8 cellular contexts compared by ENCODE assay signal in the genomic region with DNA sequence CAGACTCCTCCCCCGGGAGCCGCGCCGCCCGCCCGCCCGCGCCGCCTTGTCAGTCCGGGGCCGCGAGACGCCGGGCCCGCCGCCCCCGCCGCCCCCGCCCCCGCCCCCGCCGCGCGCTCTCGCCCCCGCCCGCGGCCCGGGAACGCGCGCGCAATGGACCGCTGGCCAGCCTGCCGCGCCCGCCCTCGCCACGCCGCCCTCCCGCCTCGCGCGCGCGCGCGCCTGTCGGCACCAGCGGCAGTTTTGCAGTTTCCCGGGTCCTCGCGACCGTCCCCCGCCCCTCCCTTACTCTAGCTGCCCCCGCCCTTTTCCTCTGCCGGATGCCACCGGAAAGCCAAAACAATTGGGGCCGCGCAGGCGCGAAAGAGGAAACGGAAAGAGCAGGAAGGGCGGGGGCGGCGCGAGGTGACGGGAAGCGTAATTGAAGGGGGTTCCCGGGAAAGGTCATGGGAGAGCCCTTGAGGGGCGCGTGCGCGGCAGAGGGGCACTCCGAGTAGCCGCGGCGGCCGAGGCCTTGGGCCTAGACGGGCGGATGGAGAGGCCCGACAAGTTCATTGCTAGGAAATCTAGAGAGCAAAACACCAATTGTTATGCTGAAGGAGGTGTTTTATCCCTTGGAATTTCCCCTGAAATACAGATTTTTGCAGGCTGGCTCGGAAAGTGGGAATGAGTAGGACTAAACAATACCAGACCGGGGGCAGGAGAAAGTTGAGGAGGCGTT. TPM values are rescaled to one million over a fixed set of nuclear protein-coding genes. Genes with fewer than 3 reads are reported as not detected.
A peak's percentile ranks its signal among the peaks of the same experiment; 100 is the strongest.
DNase-seq lines count a peak whose midpoint lies in the region; ATAC-seq and TF ChIP-seq lines count a peak whose summit lies in the region.

No MANE protein-coding gene starts in this region.

- H3K27me3 Mint-ChIP-seq in dendritic cell treated with granulocyte-macrophage colony-stimulating factor and Interleukin-4, amounts not matched to agents 40 ng/mL and 50 ng/mL, for 4 days = no peaks in the 10 kb centered on the region

- H3K27me3 ChIP-seq in liver (ENCODE audit: control insufficient read depth in 4 of 4, insufficient read depth in 4 of 4, low read length in 3 of 4) = no peaks in the 10 kb centered on the region

- no peak for TF ChIP-seq CTCF in C4-2B (conservative IDR thresholded peaks at IDR 0.05)
- no peak for TF ChIP-seq CTCF in liver (IDR thresholded peaks at IDR 0.05; ENCODE audit: low read depth, low read length, missing input control)

- no peaks in the 10 kb centered on the region for H3K36me3 ChIP-seq in liver (ENCODE audit: control insufficient read depth in 4 of 4, insufficient read depth in 3 of 4, low read depth in 1 of 4, low read length in 3 of 4)

- H3K27ac Mint-ChIP-seq in dendritic cell treated with granulocyte-macrophage colony-stimulating factor and Interleukin-4, amounts not matched to agents 40 ng/mL and 50 ng/mL, for 4 days = peak overlapping the region; percentile 100

- H3K9me3 Mint-ChIP-seq in dendritic cell treated with granulocyte-macrophage colony-stimulating factor and Interleukin-4, amounts not matched to agents 40 ng/mL and 50 ng/mL, for 4 days = no peaks in the 10 kb centered on the region

- peak; percentile 45 for ATAC-seq in GM19372 (IDR thresholded peaks at IDR 0.05; ENCODE audit: low read depth, unreplicated experiment)
- ATAC-seq in HG03521 (IDR thresholded peaks at IDR 0.05; ENCODE audit: unreplicated experiment) = peak; percentile 47

- peak overlapping the region; percentile 76 to 95 (median 87) for H3K4me3 ChIP-seq in liver (ENCODE audit: low read depth in 1 of 3, low read length in 3 of 3)

- intact Hi-C loops in dendritic cell treated with granulocyte-macrophage colony-stimulating factor and Interleukin-4, amounts not matched to agents 40 ng/mL and 50 ng/mL, for 4 days (cut with micrococcal nuclease) = loop anchor here (1.0 to 5.0 kb wide), 4 partner anchors 13 to 400 kb away; a partner anchor contains a TSS

- H3K27ac ChIP-seq in C4-2B (peak overlapping the region; percentile 90), liver (ENCODE audit: low read depth in 1 of 2, low read length in 2 of 2) (peak overlapping the region; percentile 97 to 98)

- under 1% methylated on average over 85 of the region's 85 CpGs for WGBS in liver

- TF ChIP-seq RAD21 in liver (IDR thresholded peaks at IDR 0.05) = peak; percentile 14 to 17

- H3K36me3 Mint-ChIP-seq in dendritic cell treated with granulocyte-macrophage colony-stimulating factor and Interleukin-4, amounts not matched to agents 40 ng/mL and 50 ng/mL, for 4 days (ENCODE audit: low read depth) = peaks cover 25% of the 10 kb centered on the region

- no peaks in the 10 kb centered on the region for H3K9me3 ChIP-seq in liver (ENCODE audit: control insufficient read depth in 4 of 4, low read length in 3 of 4)

- peak overlapping the region; percentile 88 for H3K4me3 Mint-ChIP-seq in dendritic cell treated with granulocyte-macrophage colony-stimulating factor and Interleukin-4, amounts not matched to agents 40 ng/mL and 50 ng/mL, for 4 days

- H3K4me1 Mint-ChIP-seq in dendritic cell treated with granulocyte-macrophage colony-stimulating factor and Interleukin-4, amounts not matched to agents 40 ng/mL and 50 ng/mL, for 4 days (ENCODE audit: low read depth) = peaks cover 48% of the 10 kb centered on the region

- peak overlapping the region; percentile 83 to 89 for H3K9ac ChIP-seq in liver (ENCODE audit: low read depth in 1 of 2, low read length in 2 of 2)

- DNase-seq in NCI-H69 (lab: John Stamatoyannopoulos, UW) = peak; percentile 99
- peak; percentile 95 to 98 for DNase-seq in activated CD4-positive, alpha-beta T cell treated with anti-CD3 and anti-CD28 coated beads, Interleukin-2, amount 50 U/mL, for 24 hours (ENCODE audit: low read depth in 1 of 2, low spot score in 1 of 2)
- DNase-seq in stimulated activated CD4-positive, alpha-beta T cell treated with anti-CD3 and anti-CD28 coated beads, Interleukin-4, amount 100 ng/mL, for 24 hours = peak; percentile 98

- peaks cover 4 to 24% (median 9%) of the 10 kb centered on the region in 4 donors for H3K4me1 ChIP-seq in liver (ENCODE audit: control insufficient read depth in 4 of 4, insufficient read depth in 4 of 4, low read length in 3 of 4)

TF ChIP-seq in liver, 16 proteins besides CTCF, POLR2A, EP300 and RAD21:
- TF ChIP-seq SP1 (IDR thresholded peaks at IDR 0.05) (peak; percentile 57), NR2F2 (IDR thresholded peaks at IDR 0.05) (peak; percentile 82), RXRA (IDR thresholded peaks at IDR 0.05) (peak; percentile 36 to 65), JUND (IDR thresholded peaks at IDR 0.05) (no peak), HNF4G (IDR thresholded peaks at IDR 0.05) (no peak), HNF4A (conservative IDR thresholded peaks at IDR 0.05) (peak in 1 of 2 donors; percentile 28), EGR1 (IDR thresholded peaks at IDR 0.05; ENCODE audit: low read depth in 2 of 2) (peak; percentile 96 to 98), GABPA (IDR thresholded peaks at IDR 0.05 in 1 of 2, conservative IDR thresholded peaks at IDR 0.05 in 1 of 2) (peak; percentile 60 to 89), FOXA1 (IDR thresholded peaks at IDR 0.05) (no peak), TAF1 (conservative IDR thresholded peaks at IDR 0.05) (peak; percentile 22), YY1 (IDR thresholded peaks at IDR 0.05) (peak; percentile 41), FOXA2 (IDR thresholded peaks at IDR 0.05) (no peak)
- TF ChIP-seq, protein P1, sequence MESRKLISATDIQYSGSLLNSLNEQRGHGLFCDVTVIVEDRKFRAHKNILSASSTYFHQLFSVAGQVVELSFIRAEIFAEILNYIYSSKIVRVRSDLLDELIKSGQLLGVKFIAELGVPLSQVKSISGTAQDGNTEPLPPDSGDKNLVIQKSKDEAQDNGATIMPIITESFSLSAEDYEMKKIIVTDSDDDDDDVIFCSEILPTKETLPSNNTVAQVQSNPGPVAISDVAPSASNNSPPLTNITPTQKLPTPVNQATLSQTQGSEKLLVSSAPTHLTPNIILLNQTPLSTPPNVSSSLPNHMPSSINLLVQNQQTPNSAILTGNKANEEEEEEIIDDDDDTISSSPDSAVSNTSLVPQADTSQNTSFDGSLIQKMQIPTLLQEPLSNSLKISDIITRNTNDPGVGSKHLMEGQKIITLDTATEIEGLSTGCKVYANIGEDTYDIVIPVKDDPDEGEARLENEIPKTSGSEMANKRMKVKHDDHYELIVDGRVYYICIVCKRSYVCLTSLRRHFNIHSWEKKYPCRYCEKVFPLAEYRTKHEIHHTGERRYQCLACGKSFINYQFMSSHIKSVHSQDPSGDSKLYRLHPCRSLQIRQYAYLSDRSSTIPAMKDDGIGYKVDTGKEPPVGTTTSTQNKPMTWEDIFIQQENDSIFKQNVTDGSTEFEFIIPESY (IDR thresholded peaks at IDR 0.05) = peak; percentile 37
- TF ChIP-seq, protein P2, sequence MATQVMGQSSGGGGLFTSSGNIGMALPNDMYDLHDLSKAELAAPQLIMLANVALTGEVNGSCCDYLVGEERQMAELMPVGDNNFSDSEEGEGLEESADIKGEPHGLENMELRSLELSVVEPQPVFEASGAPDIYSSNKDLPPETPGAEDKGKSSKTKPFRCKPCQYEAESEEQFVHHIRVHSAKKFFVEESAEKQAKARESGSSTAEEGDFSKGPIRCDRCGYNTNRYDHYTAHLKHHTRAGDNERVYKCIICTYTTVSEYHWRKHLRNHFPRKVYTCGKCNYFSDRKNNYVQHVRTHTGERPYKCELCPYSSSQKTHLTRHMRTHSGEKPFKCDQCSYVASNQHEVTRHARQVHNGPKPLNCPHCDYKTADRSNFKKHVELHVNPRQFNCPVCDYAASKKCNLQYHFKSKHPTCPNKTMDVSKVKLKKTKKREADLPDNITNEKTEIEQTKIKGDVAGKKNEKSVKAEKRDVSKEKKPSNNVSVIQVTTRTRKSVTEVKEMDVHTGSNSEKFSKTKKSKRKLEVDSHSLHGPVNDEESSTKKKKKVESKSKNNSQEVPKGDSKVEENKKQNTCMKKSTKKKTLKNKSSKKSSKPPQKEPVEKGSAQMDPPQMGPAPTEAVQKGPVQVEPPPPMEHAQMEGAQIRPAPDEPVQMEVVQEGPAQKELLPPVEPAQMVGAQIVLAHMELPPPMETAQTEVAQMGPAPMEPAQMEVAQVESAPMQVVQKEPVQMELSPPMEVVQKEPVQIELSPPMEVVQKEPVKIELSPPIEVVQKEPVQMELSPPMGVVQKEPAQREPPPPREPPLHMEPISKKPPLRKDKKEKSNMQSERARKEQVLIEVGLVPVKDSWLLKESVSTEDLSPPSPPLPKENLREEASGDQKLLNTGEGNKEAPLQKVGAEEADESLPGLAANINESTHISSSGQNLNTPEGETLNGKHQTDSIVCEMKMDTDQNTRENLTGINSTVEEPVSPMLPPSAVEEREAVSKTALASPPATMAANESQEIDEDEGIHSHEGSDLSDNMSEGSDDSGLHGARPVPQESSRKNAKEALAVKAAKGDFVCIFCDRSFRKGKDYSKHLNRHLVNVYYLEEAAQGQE (IDR thresholded peaks at IDR 0.05) = peak; percentile 40
- TF ChIP-seq, protein P3, sequence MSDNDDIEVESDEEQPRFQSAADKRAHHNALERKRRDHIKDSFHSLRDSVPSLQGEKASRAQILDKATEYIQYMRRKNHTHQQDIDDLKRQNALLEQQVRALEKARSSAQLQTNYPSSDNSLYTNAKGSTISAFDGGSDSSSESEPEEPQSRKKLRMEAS (IDR thresholded peaks at IDR 0.05) = peak; percentile 79
- TF ChIP-seq, protein P4, sequence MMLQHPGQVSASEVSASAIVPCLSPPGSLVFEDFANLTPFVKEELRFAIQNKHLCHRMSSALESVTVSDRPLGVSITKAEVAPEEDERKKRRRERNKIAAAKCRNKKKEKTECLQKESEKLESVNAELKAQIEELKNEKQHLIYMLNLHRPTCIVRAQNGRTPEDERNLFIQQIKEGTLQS (IDR thresholded peaks at IDR 0.05) = no peak

RNA-seq across cellular contexts. Expression of a gene that starts 0.4 kb away (rescaled TPM):
- total RNA-seq in liver = 10 to 100 TPM; 22.5 to 29.5 TPM
- polyA plus RNA-seq in liver = 1 to 10 TPM; 7.1 to 7.6 TPM

Comparison
In these comparisons a context has a peak if more than half of its experiments do, and no peak if none do; other contexts are left out.
1. Peak in every context shown above with its lines: DNase-seq, ATAC-seq, H3K4me3 ChIP-seq and H3K27ac ChIP-seq.